18 cellular contexts compared by ENCODE assay signal in genomic region chr10:14219411-14219810, GRCh38.
"Had no signal": no experiment of that assay in that cellular context is flagged by ENCODE, and none has a peak within 500 bp of the region (broad histone marks: within the 10 kb centered on the region; RNA-seq: fewer than 3 reads in every experiment).

No MANE protein-coding gene starts in this region.

- ATAC-seq: lower lobe of right lung; natural killer cell; stimulated activated naive CD8-positive, alpha-beta T cell treated with anti-CD3 and anti-CD28 coated beads, Interleukin-15, Interleukin-2, amounts not matched to agents 100 U/mL and 50 U/mL, for 24 hours had no signal

- H3K9me3 ChIP-seq: esophagus muscularis mucosa, lower lobe of right lung, neutrophil, tibial nerve, uterus had no signal

- DNase-seq: activated B cell treated with CpG ODN at 0.5 μM for 24 hours; activated CD4-positive, alpha-beta memory T cell treated with anti-CD3 and anti-CD28 coated beads for 36 hours; activated CD4-positive, alpha-beta T cell treated with anti-CD3 and anti-CD28 coated beads for 4 hours; activated naive CD4-positive, alpha-beta T cell treated with Interleukin-2 at 50 U/mL for 16 hours; anterior cingulate cortex; cerebellar nuclear complex; dermis blood vessel endothelial cell; effector memory CD4-positive, alpha-beta T cell; lower lobe of right lung; natural killer cell; posterior cingulate gyrus; stimulated activated CD4-positive, alpha-beta T cell treated with anti-CD3 and anti-CD28 coated beads, Interleukin-2, amount 100 ng/mL, for 24 hours; stimulated activated naive CD8-positive, alpha-beta T cell treated with anti-CD3 and anti-CD28 coated beads, Interleukin-15, Interleukin-2, amounts not matched to agents 100 U/mL and 50 U/mL, for 24 hours; substantia nigra; uterus had no signal

- H3K4me3 ChIP-seq: esophagus muscularis mucosa, lower lobe of right lung, tibial nerve, uterus had no signal

- H3K27me3 ChIP-seq: esophagus muscularis mucosa, tibial nerve, uterus had no signal

- H3K27ac ChIP-seq: esophagus muscularis mucosa, lower lobe of right lung, neutrophil, tibial nerve, uterus had no signal

- H3K4me1 ChIP-seq: esophagus muscularis mucosa, lower lobe of right lung, tibial nerve, uterus had no signal

- H3K36me3 ChIP-seq: esophagus muscularis mucosa, lower lobe of right lung, neutrophil, tibial nerve, uterus had no signal
